28 cellular contexts compared by ENCODE assay signal in the genomic region with DNA sequence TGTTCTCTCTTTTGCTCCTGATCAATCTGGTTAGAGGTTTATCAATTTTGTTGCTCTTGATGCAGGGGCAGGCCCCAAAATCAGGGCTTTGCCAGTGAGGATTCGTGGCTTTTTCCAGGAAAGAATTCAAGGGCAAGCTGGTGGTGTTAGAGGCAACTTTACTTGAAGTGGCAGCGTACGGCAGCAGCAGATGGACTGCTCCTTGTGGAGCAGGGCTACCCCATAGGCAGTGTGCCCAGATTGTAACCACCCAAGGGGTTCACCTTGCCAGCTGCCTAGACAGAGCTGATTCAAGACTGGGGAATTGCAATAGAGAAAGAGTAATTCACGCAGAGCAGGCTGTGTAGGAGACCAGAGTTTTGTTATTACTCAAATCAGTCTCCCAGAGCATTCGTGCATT. TPM values are rescaled to one million over a fixed set of nuclear protein-coding genes. Genes with fewer than 3 reads are reported as not detected.
"Had no signal": no experiment of that assay in that cellular context is flagged by ENCODE, and none has a peak within 500 bp of the region (broad histone marks: within the 10 kb centered on the region; RNA-seq: fewer than 3 reads in every experiment).

No MANE protein-coding gene starts in this region.

- H3K27ac ChIP-seq: brain microvascular endothelial cell, dorsolateral prefrontal cortex, prostate gland, thyroid gland, upper lobe of right lung had no signal

- H3K4me3 Mint-ChIP-seq: activated CD4-positive, alpha-beta memory T cell treated with anti-CD3 and anti-CD28 coated beads for 36 hours; effector memory CD8-positive, alpha-beta T cell; natural killer cell had no signal

- H3K4me3 ChIP-seq: dorsolateral prefrontal cortex, prostate gland, thyroid gland, upper lobe of right lung had no signal

- H3K36me3 Mint-ChIP-seq: activated CD4-positive, alpha-beta memory T cell treated with anti-CD3 and anti-CD28 coated beads for 36 hours; natural killer cell had no signal

- DNase-seq: activated CD4-positive, alpha-beta memory T cell treated with anti-CD3 and anti-CD28 coated beads for 36 hours; activated CD4-positive, alpha-beta T cell treated with anti-CD3 and anti-CD28 coated beads for 4 hours; activated CD4-positive, CD25-positive, alpha-beta regulatory T cell; activated naive CD4-positive, alpha-beta T cell treated with anti-CD3 and anti-CD28 coated beads, Interleukin-2, amount 50 U/mL, for 16 hours; activated T-cell treated with anti-CD3 and anti-CD28 coated beads, Interleukin-2, amount 50 U/mL, for 48 hours; anterior cingulate cortex; brain microvascular endothelial cell; caudate nucleus; effector memory CD8-positive, alpha-beta T cell; hypothalamus; left ventricle myocardium superior; mammary epithelial cell; midbrain; natural killer cell; stimulated activated CD4-positive, alpha-beta T cell treated with anti-CD3 and anti-CD28 coated beads, Interleukin-12 subunit alpha, Interleukin-12 subunit beta, amount 100 ng/mL, for 4 hours; stimulated activated CD4-positive, alpha-beta T cell treated with anti-CD3 and anti-CD28 coated beads, Interleukin-4, amount 100 ng/mL, for 4 hours; stimulated activated naive CD8-positive, alpha-beta T cell treated with anti-CD3 and anti-CD28 coated beads, Interleukin-15, Interleukin-2, amounts not matched to agents 100 U/mL and 50 U/mL, for 24 hours; substantia nigra; T-helper 9 cell; thyroid gland; upper lobe of right lung had no signal

- ATAC-seq: effector memory CD8-positive, alpha-beta T cell; esophagus mucosa; left ventricle myocardium superior; natural killer cell; stimulated activated naive CD8-positive, alpha-beta T cell treated with anti-CD3 and anti-CD28 coated beads, Interleukin-15, Interleukin-2, amounts not matched to agents 100 U/mL and 50 U/mL, for 24 hours; upper lobe of right lung had no signal

- H3K9me3 ChIP-seq: prostate gland, thyroid gland, upper lobe of right lung had no signal

- H3K27ac Mint-ChIP-seq: activated CD4-positive, alpha-beta memory T cell treated with anti-CD3 and anti-CD28 coated beads for 36 hours; effector memory CD8-positive, alpha-beta T cell; natural killer cell had no signal

- H3K9me3 Mint-ChIP-seq: activated CD4-positive, alpha-beta memory T cell treated with anti-CD3 and anti-CD28 coated beads for 36 hours; natural killer cell had no signal

- H3K36me3 ChIP-seq: brain microvascular endothelial cell, prostate gland, thyroid gland, upper lobe of right lung had no signal

- H3K4me1 ChIP-seq: prostate gland, thyroid gland, upper lobe of right lung had no signal

- H3K27me3 ChIP-seq: dorsolateral prefrontal cortex, thyroid gland, upper lobe of right lung had no signal

- H3K4me1 Mint-ChIP-seq: natural killer cell had no signal

RNA-seq across cellular contexts. Expression of gene DRC7, which starts 16.7 kb away (rescaled TPM):
- total RNA-seq: activated CD4-positive, alpha-beta memory T cell treated with anti-CD3 and anti-CD28 coated beads for 36 hours; esophagus mucosa; left ventricle myocardium superior; mammary epithelial cell; osteocyte; T-helper 1 cell treated with Interleukin-12 subunit alpha and Interleukin-12 subunit beta and Interleukin-4 antibody, amounts not matched to agents 30 ng/mL and 1 ng/mL, for 36 hours; upper lobe of right lung had no signal

RNA-seq across cellular contexts. Expression of gene ADGRG3, which starts 43.2 kb away (rescaled TPM):
- total RNA-seq: activated CD4-positive, alpha-beta memory T cell treated with anti-CD3 and anti-CD28 coated beads for 36 hours; endothelial cell of umbilical vein; frontal cortex; mammary epithelial cell; osteocyte; prostate gland; T-helper 1 cell treated with Interleukin-12 subunit alpha and Interleukin-12 subunit beta and Interleukin-4 antibody, amounts not matched to agents 30 ng/mL and 1 ng/mL, for 36 hours had no signal
- polyA plus RNA-seq: endothelial cell of umbilical vein, mammary epithelial cell had no signal
